Comparison of ENCODE assay signal across 8 cellular contexts in the genomic region with DNA sequence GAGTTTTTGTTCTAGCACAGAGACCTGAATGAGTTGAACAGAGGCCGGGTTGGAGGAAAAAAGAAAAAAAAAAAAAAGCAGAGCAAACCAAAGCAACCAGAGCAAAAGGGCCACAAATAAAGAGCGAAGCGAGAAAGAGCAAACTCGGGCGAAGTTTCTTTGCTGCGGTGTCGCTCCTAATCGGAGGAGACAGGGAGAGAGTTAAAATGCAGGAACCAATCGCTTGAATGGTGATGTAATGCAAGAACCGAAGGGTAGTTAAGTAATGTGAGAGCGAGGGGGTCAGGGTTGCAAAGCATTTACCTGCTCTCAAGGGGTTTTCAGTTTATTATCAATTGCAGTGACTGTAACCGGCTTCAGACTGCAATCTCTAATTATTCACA.
A peak's percentile ranks its signal among the peaks of the same experiment; 100 is the strongest.
DNase-seq lines count a peak whose midpoint lies in the region; FAIRE-seq and TF ChIP-seq lines count a peak whose summit lies in the region.

No MANE protein-coding gene starts in this region.

- H3K36me3 ChIP-seq in fibroblast of lung (ENCODE audit: control insufficient read depth, insufficient read depth, low read length) (no peaks in the 10 kb centered on the region), neural progenitor cell (no peaks in the 10 kb centered on the region)

- no peaks in the 10 kb centered on the region for H3K9me3 Mint-ChIP-seq in neural progenitor cell

- H2AFZ ChIP-seq in fibroblast of lung (ENCODE audit: low read length) (peak overlapping the region; percentile 17), neural progenitor cell (replicated peaks) (peak overlapping the region; percentile 74)

- peaks cover 4% of the 10 kb centered on the region for H3K27me3 Mint-ChIP-seq in neural progenitor cell (ENCODE audit: insufficient read depth, low read depth)

- H4K20me1 ChIP-seq in fibroblast of lung (ENCODE audit: control insufficient read depth, extremely low read depth, insufficient read depth, low read length) (no peaks in the 10 kb centered on the region), neural progenitor cell (ENCODE audit: low read depth) (no peaks in the 10 kb centered on the region)

- peak overlapping the region; percentile 56 to 81 (median 68) for H3K4me3 ChIP-seq in fibroblast of lung (replicated peaks in 1 of 4; ENCODE audit: control extremely low read depth in 1 of 4, insufficient read depth in 1 of 4, low read depth in 3 of 4, low read length in 4 of 4)
- peak overlapping the region; percentile 47 for H3K4me3 ChIP-seq in neural progenitor cell

- FAIRE-seq in RCC 7860 (lab: Jason Lieb, UNC): peak; percentile 82

- peak overlapping the region; percentile 93 for H3K4me2 ChIP-seq in fibroblast of lung (ENCODE audit: extremely low read depth, insufficient read depth, low read length)
- peak overlapping the region; percentile 79 for H3K4me2 ChIP-seq in neural progenitor cell

- H3K4me3 Mint-ChIP-seq in neural progenitor cell: no peak overlapping the region

- H3K9me3 ChIP-seq in fibroblast of lung (ENCODE audit: control insufficient read depth, insufficient read depth, low read depth, low read length) (no peaks in the 10 kb centered on the region), neural progenitor cell (ENCODE audit: low read depth) (no peaks in the 10 kb centered on the region)

- H3K4me1 Mint-ChIP-seq in neural progenitor cell: peaks cover 13% of the 10 kb centered on the region

- H3K27ac Mint-ChIP-seq in neural progenitor cell: no peak overlapping the region

- H3K36me3 Mint-ChIP-seq in neural progenitor cell: no peaks in the 10 kb centered on the region

- H3K79me2 ChIP-seq in fibroblast of lung (ENCODE audit: control insufficient read depth, insufficient read depth, low read length): no peaks in the 10 kb centered on the region
- H3K79me2 ChIP-seq in neural progenitor cell (ENCODE audit: low read depth): no peaks in the 10 kb centered on the region

- DNase-seq in DMS53 (lab: John Stamatoyannopoulos, UW): peak; percentile 88
- peak; percentile 73 for DNase-seq in RCC 7860 (ENCODE audit: low spot score)
- peak; percentile 77 to 88 for DNase-seq in fibroblast of lung (ENCODE audit: low read depth in 2 of 2)
- peak; percentile 80 for DNase-seq in neural progenitor cell (ENCODE audit: low spot score)
- no peak for DNase-seq in NCI-H146 treated with DMSO at 0.1 percent for 48 hours (lab: John Stamatoyannopoulos, UW; ENCODE audit: unreplicated experiment)
- no peak for DNase-seq in GOT3 (lab: John Stamatoyannopoulos, UW)
- no peak for DNase-seq in NCI-H2081 treated with DMSO at 0.1 percent for 48 hours (lab: John Stamatoyannopoulos, UW)
- no peak for DNase-seq in NCI-H82 (lab: John Stamatoyannopoulos, UW)

- peak overlapping the region; percentile 70 for H3K9ac ChIP-seq in fibroblast of lung (ENCODE audit: insufficient read depth, low read length)
- no peak overlapping the region for H3K9ac ChIP-seq in neural progenitor cell

- TF ChIP-seq CTCF in fibroblast of lung (conservative IDR thresholded peaks at IDR 0.05 in 1 of 2, IDR thresholded peaks at IDR 0.05 in 1 of 2; ENCODE audit: low read depth in 1 of 2, low read length in 2 of 2): no peak
- TF ChIP-seq CTCF in neural progenitor cell (IDR thresholded peaks at IDR 0.05): no peak

- peaks cover 7% of the 10 kb centered on the region for H3K4me1 ChIP-seq in fibroblast of lung (ENCODE audit: control insufficient read depth, extremely low read depth, insufficient read depth, low read length)
- peaks cover 34% of the 10 kb centered on the region for H3K4me1 ChIP-seq in neural progenitor cell

- H3K27me3 ChIP-seq in fibroblast of lung (ENCODE audit: control insufficient read depth, insufficient read depth, low read length) (no peaks in the 10 kb centered on the region), neural progenitor cell (no peaks in the 10 kb centered on the region)

- H3K27ac ChIP-seq in fibroblast of lung (ENCODE audit: insufficient read depth, low read length) (peak overlapping the region; percentile 95), neural progenitor cell (peak overlapping the region; percentile 94)

- peaks cover 26% of the 10 kb centered on the region for H3F3A ChIP-seq in neural progenitor cell (ENCODE audit: low read depth)

Comparison
In these comparisons a context has a peak if more than half of its experiments do, and no peak if none do; other contexts are left out.
1. DNase-seq: peak in DMS53 (single experiment), RCC 7860 (single experiment), fibroblast of lung (2 of 2) and neural progenitor cell (single experiment); none in NCI-H146 treated with DMSO at 0.1 percent for 48 hours (single experiment), GOT3 (single experiment), NCI-H2081 treated with DMSO at 0.1 percent for 48 hours (single experiment) and NCI-H82 (single experiment).